In the genomic region with DNA sequence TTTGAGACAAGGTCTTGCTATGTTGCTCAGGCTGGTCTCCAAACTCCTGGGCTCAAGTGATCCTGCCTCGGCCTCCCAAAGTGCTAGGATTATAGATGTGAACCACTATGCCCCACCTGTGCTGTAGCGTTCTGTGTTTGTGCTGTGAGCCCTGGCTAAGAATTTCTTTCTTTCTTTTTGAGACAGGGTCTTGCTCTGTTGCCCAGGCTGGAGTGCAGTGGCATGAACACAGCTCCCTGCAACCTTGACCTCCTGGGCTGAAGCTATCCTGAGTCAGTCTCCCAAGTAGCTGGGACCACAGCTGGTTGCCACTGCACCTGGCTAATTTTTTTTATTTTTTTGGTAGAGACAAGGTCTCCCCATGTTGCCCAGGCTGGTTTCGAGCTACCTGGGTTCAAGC, we compare ENCODE assay signal across 14 cellular contexts. TPM values are rescaled to one million over a fixed set of nuclear protein-coding genes. Genes with fewer than 3 reads are reported as not detected.
DNase-seq lines count a peak whose midpoint lies in the region; ATAC-seq and TF ChIP-seq lines count a peak whose summit lies in the region.
"Had no signal": no experiment of that assay in that cellular context is flagged by ENCODE, and none has a peak within 500 bp of the region (broad histone marks: within the 10 kb centered on the region; RNA-seq: fewer than 3 reads in every experiment).

No MANE protein-coding gene starts in this region.

- H3K9me3 ChIP-seq in heart left ventricle (peaks cover 0 to 12% (median 0%) of the 10 kb centered on the region in 12 donors), OCI-LY1 (ENCODE audit: low read length) (no peaks in the 10 kb centered on the region), subcutaneous abdominal adipose tissue (ENCODE audit: control insufficient read depth in 5 of 5, low read length in 5 of 5) (peaks cover 0 to 5% (median 0%) of the 10 kb centered on the region in 5 donors), tibial nerve (peaks cover 0 to 5% (median 0%) of the 10 kb centered on the region in 4 donors)

- H3K23ac ChIP-seq in mesendoderm (ENCODE audit: low read length) = no peak overlapping the region

- no peak overlapping the region for H3K4me3 ChIP-seq in heart left ventricle
- no peak overlapping the region for H3K4me3 ChIP-seq in OCI-LY1 (ENCODE audit: low read depth, low read length, poor library complexity, severe bottlenecking)
- no peak overlapping the region for H3K4me3 ChIP-seq in mesendoderm (ENCODE audit: low read length)
- H3K4me3 ChIP-seq in subcutaneous abdominal adipose tissue (ENCODE audit: low read depth in 1 of 5, low read length in 5 of 5) = peak overlapping the region in 1 of 5 donors; percentile 13
- no peak overlapping the region for H3K4me3 ChIP-seq in tibial nerve

- H3K9me2 ChIP-seq in OCI-LY1 (ENCODE audit: low read depth, low read length) = no peaks in the 10 kb centered on the region

- H3K4me1 ChIP-seq in heart left ventricle (peaks cover 0 to 11% (median 0%) of the 10 kb centered on the region in 12 donors), OCI-LY1 (ENCODE audit: insufficient read depth, low read length, severe bottlenecking) (peaks cover 57% of the 10 kb centered on the region), mesendoderm (ENCODE audit: control insufficient read depth, low read depth, low read length) (no peaks in the 10 kb centered on the region), subcutaneous abdominal adipose tissue (ENCODE audit: control insufficient read depth in 5 of 5, insufficient read depth in 5 of 5, low read length in 5 of 5) (peaks cover 0 to 26% (median 0%) of the 10 kb centered on the region in 5 donors), tibial nerve (no peaks in the 10 kb centered on the region)

- no peak overlapping the region for H3K18ac ChIP-seq in mesendoderm (ENCODE audit: low read length)

- peaks cover 15% of the 10 kb centered on the region for H3K79me1 ChIP-seq in mesendoderm (ENCODE audit: low read length)

- H4K8ac ChIP-seq in mesendoderm (ENCODE audit: low read depth, low read length) = no peak overlapping the region

- H3K56ac ChIP-seq in mesendoderm (ENCODE audit: low read length) = no peak overlapping the region

- H3K27ac ChIP-seq in heart left ventricle (peak overlapping the region; percentile 49 to 74 (median 71)), OCI-LY1 (ENCODE audit: low read depth, low read length, poor library complexity, severe bottlenecking) (peak overlapping the region; percentile 1), mesendoderm (ENCODE audit: low read depth, low read length) (no peak overlapping the region), subcutaneous abdominal adipose tissue (ENCODE audit: low read depth, low read length) (peak overlapping the region; percentile 67), tibial nerve (peak overlapping the region in 2 of 4 donors; percentile 16 to 20)

- no peak for TF ChIP-seq EP300 in tibial nerve (IDR thresholded peaks at IDR 0.05)

- no peak overlapping the region for H2BK120ac ChIP-seq in mesendoderm (ENCODE audit: low read depth, low read length)

- H2AFZ ChIP-seq in OCI-LY1 (ENCODE audit: low read length) = no peak overlapping the region

- no peak overlapping the region for H3K9ac ChIP-seq in OCI-LY1 (ENCODE audit: low read length)
- H3K9ac ChIP-seq in mesendoderm (ENCODE audit: low read length) = no peak overlapping the region
- H3K9ac ChIP-seq in subcutaneous abdominal adipose tissue (ENCODE audit: low read length in 5 of 5) = no peak overlapping the region

- no peak overlapping the region for H2AK5ac ChIP-seq in mesendoderm (ENCODE audit: low read length)

- ATAC-seq in heart left ventricle (peak in 1 of 4 donors; percentile 9), left cardiac atrium (no peak)

- no peaks in the 10 kb centered on the region for H4K20me1 ChIP-seq in OCI-LY1 (ENCODE audit: insufficient read depth, low read length)

- intact Hi-C loops in heart left ventricle (cut with DNase I) = no loop called here
- intact Hi-C loops in left cardiac atrium (cut with DNase I) = no loop called here

- H3K79me2 ChIP-seq in OCI-LY1 (ENCODE audit: insufficient read depth, low read length) (peaks cover 63% of the 10 kb centered on the region), mesendoderm (ENCODE audit: control insufficient read depth, insufficient read depth, low read length) (peaks cover 7% of the 10 kb centered on the region)

- H3F3A ChIP-seq in OCI-LY1 (ENCODE audit: insufficient read depth, low read length) = no peaks in the 10 kb centered on the region

- DNase-seq in heart left ventricle (no peak), left cardiac atrium (no peak), mesendoderm (no peak), activated gamma-delta T cell treated with Interleukin-2 at 50 U/mL for 16 hours (no peak), tibial nerve (ENCODE audit: low spot score in 2 of 2) (no peak)
- no peak for DNase-seq in activated CD8-positive, alpha-beta memory T cell treated with anti-CD3 and anti-CD28 coated beads for 24 hours
- DNase-seq: C1 segment of cervical spinal cord, Kasumi-1, NCI-H1436 treated with DMSO at 0.1 percent for 48 hours, NCI-H2081, NCI-H524 had no signal

- peak overlapping the region; percentile 37 for H3K4ac ChIP-seq in mesendoderm (ENCODE audit: low read depth, low read length)

- H4K5ac ChIP-seq in mesendoderm (ENCODE audit: low read length) = no peak overlapping the region

- no peaks in the 10 kb centered on the region for H3K27me3 ChIP-seq in heart left ventricle
- no peaks in the 10 kb centered on the region for H3K27me3 ChIP-seq in OCI-LY1 (ENCODE audit: insufficient read depth, low read length)
- H3K27me3 ChIP-seq in mesendoderm (ENCODE audit: insufficient read depth, low read length, poor library complexity) = no peaks in the 10 kb centered on the region
- H3K27me3 ChIP-seq in subcutaneous abdominal adipose tissue (ENCODE audit: control insufficient read depth in 5 of 5, insufficient read depth in 4 of 5, low read length in 5 of 5) = no peaks in the 10 kb centered on the region
- no peaks in the 10 kb centered on the region for H3K27me3 ChIP-seq in tibial nerve

- TF ChIP-seq CTCF in heart left ventricle (IDR thresholded peaks at IDR 0.05) (no peak), OCI-LY1 (IDR thresholded peaks at IDR 0.05; ENCODE audit: low read length) (no peak), tibial nerve (IDR thresholded peaks at IDR 0.05) (no peak)

- H3K4me2 ChIP-seq in OCI-LY1 (ENCODE audit: low read length) (peak overlapping the region; percentile 0; the same call in 1 of the 2 replicates), mesendoderm (ENCODE audit: low read length) (no peak overlapping the region)

- H3K36me3 ChIP-seq in heart left ventricle (no peaks in the 10 kb centered on the region), OCI-LY1 (ENCODE audit: insufficient read depth, low read length) (0 out of 2 replicates have a peak, but pooled peaks cover 4% of the 10 kb centered on the region), mesendoderm (ENCODE audit: control insufficient read depth, insufficient read depth, low read length) (no peaks in the 10 kb centered on the region), subcutaneous abdominal adipose tissue (ENCODE audit: control insufficient read depth in 5 of 5, insufficient read depth in 5 of 5, low read length in 5 of 5) (no peaks in the 10 kb centered on the region), tibial nerve (no peaks in the 10 kb centered on the region)

- 96 to 100% (median 97%) methylated on average over 3 of the region's 3 CpGs for WGBS in heart left ventricle, 4 donors
- WGBS in mesendoderm (ENCODE audit: extremely low coverage, insufficient coverage, low lambda C conversion rate) = no CpG with 5 or more reads among the region's 3 CpGs
- 91 to 92% methylated on average over 3 of the region's 3 CpGs for WGBS in tibial nerve, 2 donors

- no peak overlapping the region for H2BK15ac ChIP-seq in mesendoderm (replicated peaks; ENCODE audit: low read depth)

- H2BK5ac ChIP-seq in mesendoderm (ENCODE audit: low read length) = no peak overlapping the region

- no peak for TF ChIP-seq POLR2A in heart left ventricle (IDR thresholded peaks at IDR 0.05)
- no peak for TF ChIP-seq POLR2A in tibial nerve (IDR thresholded peaks at IDR 0.05)

RNA-seq across cellular contexts. Expression of a gene that starts 11.4 kb away (rescaled TPM):
- total RNA-seq in heart left ventricle = 10 to 100 TPM in 7 of 9 donors, 1 to 10 TPM in 2; 7.4 to 24.7 (median 12.0) TPM
- polyA plus RNA-seq in heart left ventricle = 10 to 100 TPM; 16.9 to 39.5 TPM
- total RNA-seq in left cardiac atrium = 10 to 100 TPM; 19.6 to 20.1 TPM
- 24.8 TPM for polyA plus RNA-seq in mesendoderm (2013, experiment 1 of 2)
- polyA plus RNA-seq in mesendoderm (2013, experiment 2 of 2) = 24.1 TPM
- total RNA-seq in tibial nerve = 10 to 100 TPM in 1 of 4 donors, 1 to 10 TPM in 3; 6.9 to 11.7 (median 9.0) TPM

RNA-seq across cellular contexts. Expression of a gene that starts 39.9 kb away (rescaled TPM):
- total RNA-seq in heart left ventricle (not detected), left cardiac atrium (not detected), tibial nerve (not detected)
- polyA plus RNA-seq in heart left ventricle = under 1 TPM in 1 of 2 donors, not detected in 1; 0.37 TPM
- polyA plus RNA-seq in mesendoderm (2013, experiment 1 of 2) = not detected
- polyA plus RNA-seq in mesendoderm (2013, experiment 2 of 2) = not detected
- total RNA-seq: A172 had no signal
